In the genomic region with DNA sequence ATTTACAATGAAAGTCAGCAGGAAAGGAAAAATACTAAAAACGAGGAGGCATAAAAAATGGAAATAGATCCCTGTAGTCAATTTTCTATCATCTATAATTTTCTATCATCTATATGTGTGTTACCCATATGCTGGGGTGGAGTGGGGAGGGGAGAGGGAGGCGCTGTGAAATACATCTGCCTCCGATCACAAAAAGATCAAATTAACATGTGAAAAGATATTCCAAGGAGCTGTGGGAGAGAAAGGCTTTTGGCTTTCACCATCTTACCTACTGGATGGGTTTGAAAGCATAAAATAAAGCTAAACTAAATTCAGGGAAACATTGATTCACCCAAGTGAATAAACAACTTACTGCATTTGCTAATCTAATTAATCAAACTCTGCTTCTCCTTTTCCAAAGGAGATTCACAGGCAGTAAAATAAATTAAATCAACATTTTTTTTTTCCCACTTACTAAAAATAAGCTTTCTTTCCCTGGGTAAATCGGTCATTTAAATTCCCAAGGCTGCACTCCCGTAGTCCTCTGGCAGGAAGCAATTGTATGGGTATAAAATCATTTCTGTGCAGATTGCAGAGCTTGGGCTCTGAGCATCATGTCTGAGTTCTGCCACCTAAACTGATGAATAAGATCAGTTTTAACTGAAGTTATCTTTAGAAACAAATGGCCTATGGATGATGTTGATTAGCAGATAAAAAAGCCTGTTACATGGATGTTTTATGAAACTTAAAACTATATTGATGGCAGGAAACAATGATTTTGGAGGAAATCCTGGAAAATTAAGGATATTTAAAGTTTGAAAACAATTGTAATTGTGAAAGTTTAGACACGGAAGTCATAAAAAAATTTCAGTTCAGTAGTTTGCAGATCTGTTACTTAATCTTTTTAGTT, we compare ENCODE assay signal across 10 cellular contexts.
A peak's percentile ranks its signal among the peaks of the same experiment; 100 is the strongest.
DNase-seq lines count a peak whose midpoint lies in the region; ATAC-seq and TF ChIP-seq lines count a peak whose summit lies in the region.
"Had no signal": no experiment of that assay in that cellular context is flagged by ENCODE, and none has a peak within 500 bp of the region (broad histone marks: within the 10 kb centered on the region; RNA-seq: fewer than 3 reads in every experiment).

No MANE protein-coding gene starts in this region.

- H3K27me3 Mint-ChIP-seq in nephron progenitor cell (ENCODE audit: low read depth, poor library complexity) = no peaks in the 10 kb centered on the region

- peaks cover 65% of the 10 kb centered on the region for H3K4me1 Mint-ChIP-seq in nephron progenitor cell
- H3K4me1 Mint-ChIP-seq: activated naive CD8-positive, alpha-beta T cell treated with anti-CD3 and anti-CD28 coated beads, Interleukin-2, amount 50 U/mL, for 24 hours; CD4-positive, alpha-beta memory T cell had no signal

- ATAC-seq in esophagus mucosa = no peak
- ATAC-seq: activated naive CD8-positive, alpha-beta T cell treated with anti-CD3 and anti-CD28 coated beads, Interleukin-2, amount 50 U/mL, for 24 hours had no signal

- peak overlapping the region; percentile 65 for H3K4me3 Mint-ChIP-seq in nephron progenitor cell
- H3K4me3 Mint-ChIP-seq: activated naive CD8-positive, alpha-beta T cell treated with anti-CD3 and anti-CD28 coated beads, Interleukin-2, amount 50 U/mL, for 24 hours; CD4-positive, alpha-beta memory T cell had no signal

- peak overlapping the region; percentile 98 for H3K27ac Mint-ChIP-seq in nephron progenitor cell
- H3K27ac Mint-ChIP-seq: activated naive CD8-positive, alpha-beta T cell treated with anti-CD3 and anti-CD28 coated beads, Interleukin-2, amount 50 U/mL, for 24 hours had no signal

- H3K9me3 Mint-ChIP-seq in nephron progenitor cell = peaks cover 4% of the 10 kb centered on the region
- H3K9me3 Mint-ChIP-seq: activated naive CD8-positive, alpha-beta T cell treated with anti-CD3 and anti-CD28 coated beads, Interleukin-2, amount 50 U/mL, for 24 hours had no signal

- peak; percentile 36 for DNase-seq in DMS53 (lab: John Stamatoyannopoulos, UW)
- DNase-seq in NCI-H146 treated with DMSO at 0.1 percent for 48 hours (lab: John Stamatoyannopoulos, UW; ENCODE audit: unreplicated experiment) = peak; percentile 40
- peak; percentile 56 for DNase-seq in dermis blood vessel endothelial cell
- DNase-seq in nephron progenitor cell = no peak
- no peak for DNase-seq in NCI-H1436 treated with DMSO at 0.1 percent for 48 hours (lab: John Stamatoyannopoulos, UW)
- DNase-seq in NCI-H2029 treated with DMSO at 0.1 percent for 48 hours (lab: John Stamatoyannopoulos, UW) = no peak
- DNase-seq in activated T-cell treated with anti-CD3 and anti-CD28 coated beads, Interleukin-2, amount 50 U/mL, for 1 hour = no peak
- DNase-seq: activated naive CD8-positive, alpha-beta T cell treated with anti-CD3 and anti-CD28 coated beads, Interleukin-2, amount 50 U/mL, for 24 hours; CD4-positive, alpha-beta memory T cell had no signal

- peaks cover 33% of the 10 kb centered on the region for H3K36me3 Mint-ChIP-seq in nephron progenitor cell (ENCODE audit: low read depth)
- H3K36me3 Mint-ChIP-seq: CD4-positive, alpha-beta memory T cell had no signal

- no peak for TF ChIP-seq CTCF in nephron progenitor cell (IDR thresholded peaks at IDR 0.05)

Comparison
In these comparisons a context has a peak if more than half of its experiments do, and no peak if none do; other contexts are left out.
1. DNase-seq: peak in DMS53 (single experiment), NCI-H146 treated with DMSO at 0.1 percent for 48 hours (single experiment) and dermis blood vessel endothelial cell (single experiment); none in nephron progenitor cell (single experiment), NCI-H1436 treated with DMSO at 0.1 percent for 48 hours (single experiment), NCI-H2029 treated with DMSO at 0.1 percent for 48 hours (single experiment) and activated T-cell treated with anti-CD3 and anti-CD28 coated beads, Interleukin-2, amount 50 U/mL, for 1 hour (single experiment).